1 cellular context compared by ENCODE assay signal in the genomic region with DNA sequence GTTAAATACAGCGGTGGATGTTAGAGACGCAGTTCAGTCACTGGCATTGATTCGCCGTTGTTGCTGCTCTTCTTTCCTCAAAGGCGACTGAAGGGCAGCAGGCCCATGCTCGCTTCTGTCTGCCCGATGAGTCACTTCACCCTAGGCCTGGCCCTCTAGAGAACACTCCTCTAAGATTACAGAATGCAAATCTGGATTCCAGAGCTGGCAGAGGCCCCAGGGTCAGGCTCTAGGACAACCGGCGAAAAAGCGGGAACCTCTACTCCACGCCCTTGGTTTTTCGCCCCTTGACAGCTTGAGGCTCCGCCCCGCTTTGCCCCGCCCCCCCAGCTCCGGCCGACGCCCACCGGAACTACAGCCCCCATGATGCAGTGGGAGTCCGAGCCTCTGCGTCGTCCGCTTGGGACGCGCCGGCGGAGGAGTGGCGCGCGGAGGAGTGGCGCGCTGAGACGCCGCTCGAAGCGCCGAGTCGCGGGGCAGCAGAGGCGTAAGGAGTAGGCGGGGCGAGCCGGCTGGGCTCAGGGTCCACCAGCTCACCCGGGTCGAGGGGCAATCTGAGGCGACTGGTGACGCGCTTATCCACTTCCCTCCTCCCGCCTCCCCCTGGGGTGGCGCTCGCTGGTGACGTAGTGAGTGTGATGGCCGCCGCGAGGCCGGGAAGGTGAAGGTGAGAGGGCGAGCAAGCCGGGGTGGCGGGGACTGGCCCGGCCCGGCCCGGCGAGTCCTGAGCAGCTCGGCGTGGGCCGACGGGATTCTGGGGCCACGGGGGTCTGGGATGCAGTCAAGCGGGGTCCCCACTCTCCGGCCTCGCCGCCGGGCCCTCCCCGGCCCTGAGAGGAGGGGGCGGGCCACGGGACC.
TF ChIP-seq lines count a peak whose summit lies in the region.

A gene (plus strand): TSS at position 627 of the 858 bp plus-strand sequence. CDS start 8,725 bp downstream, outside the sequence.

TF ChIP-seq in HepG2, 621 proteins besides CTCF, POLR2A, EP300 and RAD21 (continued from another document and continues in another):
- TF ChIP-seq ZNF557 (CRISPR knock-in tag; IDR thresholded peaks at IDR 0.05) (no peak), FOXO1 (CRISPR knock-in tag; IDR thresholded peaks at IDR 0.05) (no peak; the same call in none of the 2 replicates), RELA (CRISPR knock-in tag; IDR thresholded peaks at IDR 0.05) (no peak), HIVEP1 (CRISPR knock-in tag; IDR thresholded peaks at IDR 0.05) (peak; percentile 36; the same call in 1 of the 2 replicates), ATF7-NPFF (CRISPR knock-in tag; IDR thresholded peaks at IDR 0.05; ENCODE audit: low read depth) (no peak), PHF8 (CRISPR knock-in tag; IDR thresholded peaks at IDR 0.05) (peak; percentile 96), DR1 (CRISPR knock-in tag; IDR thresholded peaks at IDR 0.05) (peak; percentile 81), PHB2 (IDR thresholded peaks at IDR 0.05; ENCODE audit: partially characterized antibody) (no peak), RBFOX2 (IDR thresholded peaks at IDR 0.05; ENCODE audit: low read depth, low read length) (peak; percentile 95), SIX1 (CRISPR knock-in tag; IDR thresholded peaks at IDR 0.05; ENCODE audit: borderline replicate concordance) (no peak), ZNF326 (CRISPR knock-in tag; IDR thresholded peaks at IDR 0.05; ENCODE audit: borderline replicate concordance) (no peak), GTF2F1 (IDR thresholded peaks at IDR 0.05; ENCODE audit: low read length) (no peak), DNMT3B (CRISPR knock-in tag; conservative IDR thresholded peaks at IDR 0.05) (0 out of 2 replicates have a peak, but pooled peaks have one; percentile 61), ZNF432 (CRISPR knock-in tag; IDR thresholded peaks at IDR 0.05; ENCODE audit: borderline replicate concordance) (no peak), NPAS2 (CRISPR knock-in tag; IDR thresholded peaks at IDR 0.05; ENCODE audit: borderline replicate concordance) (no peak), FOXK1 (CRISPR knock-in tag; IDR thresholded peaks at IDR 0.05; ENCODE audit: borderline replicate concordance, low read depth) (peak; percentile 74; the same call in 1 of the 2 replicates), HMG20B (CRISPR knock-in tag; conservative IDR thresholded peaks at IDR 0.05) (no peak), SALL1 (CRISPR knock-in tag; IDR thresholded peaks at IDR 0.05) (peak; percentile 36; the same call in 1 of the 2 replicates), GTF3A (CRISPR knock-in tag; conservative IDR thresholded peaks at IDR 0.05) (0 out of 2 replicates have a peak, but pooled peaks have one; percentile 52), AHR (CRISPR knock-in tag; IDR thresholded peaks at IDR 0.05) (no peak), ZNF383 (CRISPR knock-in tag; IDR thresholded peaks at IDR 0.05; ENCODE audit: borderline replicate concordance) (no peak), CBX5 (CRISPR knock-in tag; IDR thresholded peaks at IDR 0.05; ENCODE audit: borderline replicate concordance) (no peak), ZNF17 (CRISPR knock-in tag; IDR thresholded peaks at IDR 0.05) (no peak), ZNF549 (CRISPR knock-in tag; IDR thresholded peaks at IDR 0.05) (no peak), HNRNPH1 (optimal IDR thresholded peaks at IDR 0.05; ENCODE audit: low read depth, low read length) (no peak), GFI1 (CRISPR knock-in tag; IDR thresholded peaks at IDR 0.05; ENCODE audit: borderline replicate concordance) (peak; percentile 81; the same call in 1 of the 2 replicates), ZNF12 (CRISPR knock-in tag; IDR thresholded peaks at IDR 0.05) (no peak), EED (CRISPR knock-in tag; IDR thresholded peaks at IDR 0.05) (peak; percentile 77; the same call in 1 of the 2 replicates), GPN1 (CRISPR knock-in tag; IDR thresholded peaks at IDR 0.05; ENCODE audit: borderline replicate concordance) (no peak), SIN3A (IDR thresholded peaks at IDR 0.05; ENCODE audit: borderline replicate concordance, low read depth, low read length) (peak; percentile 85; the same call in 1 of the 2 replicates), IRF2 (CRISPR knock-in tag; IDR thresholded peaks at IDR 0.05) (peak; percentile 90), KLF12 (CRISPR knock-in tag; IDR thresholded peaks at IDR 0.05; ENCODE audit: borderline replicate concordance) (0 out of 2 replicates have a peak, but pooled peaks have one; percentile 74), ZNF333 (CRISPR knock-in tag; IDR thresholded peaks at IDR 0.05; ENCODE audit: borderline replicate concordance) (0 out of 2 replicates have a peak, but pooled peaks have one; percentile 74), MTA1 (CRISPR knock-in tag; IDR thresholded peaks at IDR 0.05; ENCODE audit: borderline replicate concordance) (0 out of 2 replicates have a peak, but pooled peaks have one; percentile 18), ZNF510 (CRISPR knock-in tag; IDR thresholded peaks at IDR 0.05; ENCODE audit: low read depth) (0 out of 2 replicates have a peak, but pooled peaks have one; percentile 52), MAZ (IDR thresholded peaks at IDR 0.05; ENCODE audit: borderline replicate concordance, low read depth, low read length) (peak; percentile 99), MAZ (CRISPR knock-in tag; IDR thresholded peaks at IDR 0.05; ENCODE audit: low read depth) (peak; percentile 96), ZNF331 (CRISPR knock-in tag; IDR thresholded peaks at IDR 0.05) (peak; percentile 24; the same call in 1 of the 2 replicates), ZNF33A (CRISPR knock-in tag; IDR thresholded peaks at IDR 0.05; ENCODE audit: borderline replicate concordance) (no peak), ASH2L (IDR thresholded peaks at IDR 0.05; ENCODE audit: insufficient read length, low read depth, low read length) (peak; percentile 81), JUN (CRISPR knock-in tag; IDR thresholded peaks at IDR 0.05) (peak; percentile 63; the same call in 1 of the 2 replicates), ESRRA (CRISPR knock-in tag; IDR thresholded peaks at IDR 0.05; ENCODE audit: low read depth) (peak; percentile 83; the same call in 1 of the 2 replicates)
- TF ChIP-seq, protein P1, sequence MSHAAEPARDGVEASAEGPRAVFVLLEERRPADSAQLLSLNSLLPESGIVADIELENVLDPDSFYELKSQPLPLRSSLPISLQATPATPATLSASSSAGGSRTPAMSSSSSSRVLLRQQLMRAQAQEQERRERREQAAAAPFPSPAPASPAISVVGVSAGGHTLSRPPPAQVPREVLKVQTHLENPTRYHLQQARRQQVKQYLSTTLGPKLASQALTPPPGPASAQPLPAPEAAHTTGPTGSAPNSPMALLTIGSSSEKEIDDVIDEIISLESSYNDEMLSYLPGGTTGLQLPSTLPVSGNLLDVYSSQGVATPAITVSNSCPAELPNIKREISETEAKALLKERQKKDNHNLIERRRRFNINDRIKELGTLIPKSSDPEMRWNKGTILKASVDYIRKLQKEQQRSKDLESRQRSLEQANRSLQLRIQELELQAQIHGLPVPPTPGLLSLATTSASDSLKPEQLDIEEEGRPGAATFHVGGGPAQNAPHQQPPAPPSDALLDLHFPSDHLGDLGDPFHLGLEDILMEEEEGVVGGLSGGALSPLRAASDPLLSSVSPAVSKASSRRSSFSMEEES (CRISPR knock-in tag; IDR thresholded peaks at IDR 0.05) = no peak; the same call in 1 of the 2 replicates
- TF ChIP-seq, protein P2, sequence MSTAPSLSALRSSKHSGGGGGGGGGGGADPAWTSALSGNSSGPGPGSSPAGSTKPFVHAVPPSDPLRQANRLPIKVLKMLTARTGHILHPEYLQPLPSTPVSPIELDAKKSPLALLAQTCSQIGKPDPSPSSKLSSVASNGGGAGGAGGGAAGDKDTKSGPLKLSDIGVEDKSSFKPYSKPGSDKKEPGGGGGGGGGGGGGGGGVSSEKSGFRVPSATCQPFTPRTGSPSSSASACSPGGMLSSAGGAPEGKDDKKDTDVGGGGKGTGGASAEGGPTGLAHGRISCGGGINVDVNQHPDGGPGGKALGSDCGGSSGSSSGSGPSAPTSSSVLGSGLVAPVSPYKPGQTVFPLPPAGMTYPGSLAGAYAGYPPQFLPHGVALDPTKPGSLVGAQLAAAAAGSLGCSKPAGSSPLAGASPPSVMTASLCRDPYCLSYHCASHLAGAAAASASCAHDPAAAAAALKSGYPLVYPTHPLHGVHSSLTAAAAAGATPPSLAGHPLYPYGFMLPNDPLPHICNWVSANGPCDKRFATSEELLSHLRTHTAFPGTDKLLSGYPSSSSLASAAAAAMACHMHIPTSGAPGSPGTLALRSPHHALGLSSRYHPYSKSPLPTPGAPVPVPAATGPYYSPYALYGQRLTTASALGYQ (CRISPR knock-in tag; IDR thresholded peaks at IDR 0.05) = peak; percentile 61; the same call in 1 of the 2 replicates
- TF ChIP-seq, protein P3, sequence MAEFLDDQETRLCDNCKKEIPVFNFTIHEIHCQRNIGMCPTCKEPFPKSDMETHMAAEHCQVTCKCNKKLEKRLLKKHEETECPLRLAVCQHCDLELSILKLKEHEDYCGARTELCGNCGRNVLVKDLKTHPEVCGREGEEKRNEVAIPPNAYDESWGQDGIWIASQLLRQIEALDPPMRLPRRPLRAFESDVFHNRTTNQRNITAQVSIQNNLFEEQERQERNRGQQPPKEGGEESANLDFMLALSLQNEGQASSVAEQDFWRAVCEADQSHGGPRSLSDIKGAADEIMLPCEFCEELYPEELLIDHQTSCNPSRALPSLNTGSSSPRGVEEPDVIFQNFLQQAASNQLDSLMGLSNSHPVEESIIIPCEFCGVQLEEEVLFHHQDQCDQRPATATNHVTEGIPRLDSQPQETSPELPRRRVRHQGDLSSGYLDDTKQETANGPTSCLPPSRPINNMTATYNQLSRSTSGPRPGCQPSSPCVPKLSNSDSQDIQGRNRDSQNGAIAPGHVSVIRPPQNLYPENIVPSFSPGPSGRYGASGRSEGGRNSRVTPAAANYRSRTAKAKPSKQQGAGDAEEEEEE (CRISPR knock-in tag; IDR thresholded peaks at IDR 0.05; ENCODE audit: borderline replicate concordance) = no peak; the same call in 1 of the 2 replicates
- TF ChIP-seq, protein P4, sequence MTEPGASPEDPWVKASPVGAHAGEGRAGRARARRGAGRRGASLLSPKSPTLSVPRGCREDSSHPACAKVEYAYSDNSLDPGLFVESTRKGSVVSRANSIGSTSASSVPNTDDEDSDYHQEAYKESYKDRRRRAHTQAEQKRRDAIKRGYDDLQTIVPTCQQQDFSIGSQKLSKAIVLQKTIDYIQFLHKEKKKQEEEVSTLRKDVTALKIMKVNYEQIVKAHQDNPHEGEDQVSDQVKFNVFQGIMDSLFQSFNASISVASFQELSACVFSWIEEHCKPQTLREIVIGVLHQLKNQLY (CRISPR knock-in tag; IDR thresholded peaks at IDR 0.05) = no peak
- TF ChIP-seq, protein P5, sequence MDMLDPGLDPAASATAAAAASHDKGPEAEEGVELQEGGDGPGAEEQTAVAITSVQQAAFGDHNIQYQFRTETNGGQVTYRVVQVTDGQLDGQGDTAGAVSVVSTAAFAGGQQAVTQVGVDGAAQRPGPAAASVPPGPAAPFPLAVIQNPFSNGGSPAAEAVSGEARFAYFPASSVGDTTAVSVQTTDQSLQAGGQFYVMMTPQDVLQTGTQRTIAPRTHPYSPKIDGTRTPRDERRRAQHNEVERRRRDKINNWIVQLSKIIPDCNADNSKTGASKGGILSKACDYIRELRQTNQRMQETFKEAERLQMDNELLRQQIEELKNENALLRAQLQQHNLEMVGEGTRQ (IDR thresholded peaks at IDR 0.05; ENCODE audit: low read depth, low read length) = no peak
- TF ChIP-seq, protein P5 (CRISPR knock-in tag; IDR thresholded peaks at IDR 0.05; ENCODE audit: borderline replicate concordance) = peak; percentile 37; the same call in 1 of the 2 replicates
- TF ChIP-seq, protein P6, sequence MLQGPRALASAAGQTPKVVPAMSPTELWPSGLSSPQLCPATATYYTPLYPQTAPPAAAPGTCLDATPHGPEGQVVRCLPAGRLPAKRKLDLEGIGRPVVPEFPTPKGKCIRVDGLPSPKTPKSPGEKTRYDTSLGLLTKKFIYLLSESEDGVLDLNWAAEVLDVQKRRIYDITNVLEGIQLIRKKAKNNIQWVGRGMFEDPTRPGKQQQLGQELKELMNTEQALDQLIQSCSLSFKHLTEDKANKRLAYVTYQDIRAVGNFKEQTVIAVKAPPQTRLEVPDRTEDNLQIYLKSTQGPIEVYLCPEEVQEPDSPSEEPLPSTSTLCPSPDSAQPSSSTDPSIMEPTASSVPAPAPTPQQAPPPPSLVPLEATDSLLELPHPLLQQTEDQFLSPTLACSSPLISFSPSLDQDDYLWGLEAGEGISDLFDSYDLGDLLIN (CRISPR knock-in tag; IDR thresholded peaks at IDR 0.05; ENCODE audit: borderline replicate concordance) = peak; percentile 66; the same call in 1 of the 2 replicates
- TF ChIP-seq, protein P7, sequence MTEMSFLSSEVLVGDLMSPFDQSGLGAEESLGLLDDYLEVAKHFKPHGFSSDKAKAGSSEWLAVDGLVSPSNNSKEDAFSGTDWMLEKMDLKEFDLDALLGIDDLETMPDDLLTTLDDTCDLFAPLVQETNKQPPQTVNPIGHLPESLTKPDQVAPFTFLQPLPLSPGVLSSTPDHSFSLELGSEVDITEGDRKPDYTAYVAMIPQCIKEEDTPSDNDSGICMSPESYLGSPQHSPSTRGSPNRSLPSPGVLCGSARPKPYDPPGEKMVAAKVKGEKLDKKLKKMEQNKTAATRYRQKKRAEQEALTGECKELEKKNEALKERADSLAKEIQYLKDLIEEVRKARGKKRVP (CRISPR knock-in tag; IDR thresholded peaks at IDR 0.05) = 0 out of 4 replicates have a peak, but pooled peaks of 1 of the 2 experiments have one; percentile 43
- TF ChIP-seq, protein P8, sequence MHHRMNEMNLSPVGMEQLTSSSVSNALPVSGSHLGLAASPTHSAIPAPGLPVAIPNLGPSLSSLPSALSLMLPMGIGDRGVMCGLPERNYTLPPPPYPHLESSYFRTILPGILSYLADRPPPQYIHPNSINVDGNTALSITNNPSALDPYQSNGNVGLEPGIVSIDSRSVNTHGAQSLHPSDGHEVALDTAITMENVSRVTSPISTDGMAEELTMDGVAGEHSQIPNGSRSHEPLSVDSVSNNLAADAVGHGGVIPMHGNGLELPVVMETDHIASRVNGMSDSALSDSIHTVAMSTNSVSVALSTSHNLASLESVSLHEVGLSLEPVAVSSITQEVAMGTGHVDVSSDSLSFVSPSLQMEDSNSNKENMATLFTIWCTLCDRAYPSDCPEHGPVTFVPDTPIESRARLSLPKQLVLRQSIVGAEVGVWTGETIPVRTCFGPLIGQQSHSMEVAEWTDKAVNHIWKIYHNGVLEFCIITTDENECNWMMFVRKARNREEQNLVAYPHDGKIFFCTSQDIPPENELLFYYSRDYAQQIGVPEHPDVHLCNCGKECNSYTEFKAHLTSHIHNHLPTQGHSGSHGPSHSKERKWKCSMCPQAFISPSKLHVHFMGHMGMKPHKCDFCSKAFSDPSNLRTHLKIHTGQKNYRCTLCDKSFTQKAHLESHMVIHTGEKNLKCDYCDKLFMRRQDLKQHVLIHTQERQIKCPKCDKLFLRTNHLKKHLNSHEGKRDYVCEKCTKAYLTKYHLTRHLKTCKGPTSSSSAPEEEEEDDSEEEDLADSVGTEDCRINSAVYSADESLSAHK (CRISPR knock-in tag; IDR thresholded peaks at IDR 0.05; ENCODE audit: borderline replicate concordance) = no peak
